ENCODE assay signal across 14 cellular contexts in genomic region chr10:35328404-35329037, GRCh38. TPM values are rescaled to one million over a fixed set of nuclear protein-coding genes. Genes with fewer than 3 reads are reported as not detected.
A peak's percentile ranks its signal among the peaks of the same experiment; 100 is the strongest.
DNase-seq lines count a peak whose midpoint lies in the region; ATAC-seq, FAIRE-seq and TF ChIP-seq lines count a peak whose summit lies in the region.
"Had no signal": no experiment of that assay in that cellular context is flagged by ENCODE, and none has a peak within 500 bp of the region (broad histone marks: within the 10 kb centered on the region; RNA-seq: fewer than 3 reads in every experiment).

No MANE protein-coding gene starts in this region.

- no peaks in the 10 kb centered on the region; a peak in 1 of 4 replicates for H3K36me3 ChIP-seq in GM12878 (ENCODE audit: control insufficient read depth in 2 of 2, insufficient read depth in 2 of 2, low read length in 1 of 2)
- H3K36me3 ChIP-seq: thoracic aorta had no signal

- no peak for TF ChIP-seq RAD21 in GM12878 (IDR thresholded peaks at IDR 0.05; ENCODE audit: insufficient read depth, low read depth, low read length)

- H2AFZ ChIP-seq in GM12878 (ENCODE audit: control insufficient read depth, low read depth, low read length) = no peak overlapping the region

- H3K27ac ChIP-seq in GM12878 (ENCODE audit: control insufficient read depth, insufficient read depth) = no peak overlapping the region
- H3K27ac ChIP-seq: thoracic aorta had no signal

- H3K27me3 Mint-ChIP-seq in stimulated activated naive CD8-positive, alpha-beta T cell treated with anti-CD3 and anti-CD28 coated beads, Interleukin-15, Interleukin-2, amounts not matched to agents 100 ng/mL and 50 ng/mL, for 24 hours = no peaks in the 10 kb centered on the region
- H3K27me3 Mint-ChIP-seq: CD8-positive, alpha-beta memory T cell had no signal

- no peaks in the 10 kb centered on the region for H3K9me3 ChIP-seq in GM12878 (replicated peaks; ENCODE audit: control insufficient read depth, insufficient read depth, low read length)
- H3K9me3 ChIP-seq: thoracic aorta had no signal

- H3K9ac ChIP-seq in GM12878 (ENCODE audit: control insufficient read depth, insufficient read depth, low read length) = no peak overlapping the region

- no peaks in the 10 kb centered on the region for H4K20me1 ChIP-seq in GM12878 (ENCODE audit: control insufficient read depth, insufficient read depth)

- ATAC-seq in activated naive CD4-positive, alpha-beta T cell treated with anti-CD3 and anti-CD28 coated beads, Interleukin-2, amount 50 U/mL, for 72 hours = peak; percentile 81 to 90
- ATAC-seq in HG03175 (IDR thresholded peaks at IDR 0.05; ENCODE audit: unreplicated experiment) (peak; percentile 39), GM12878 (peak; percentile 65)

- RAD21 ChIA-PET in GM12878 (lab: Charles Lee; ENCODE audit: unreplicated experiment) = interaction anchor here (0.9 kb wide), 1 partner anchor 27 kb away, joined by 5 read pairs; no protein-coding TSS in a partner anchor

- no peaks in the 10 kb centered on the region; the same call in none of the 2 replicates for H3K79me2 ChIP-seq in GM12878 (ENCODE audit: control insufficient read depth, insufficient read depth, low read length)

- TF ChIP-seq POLR2A in GM12878 (IDR thresholded peaks at IDR 0.05; ENCODE audit: low read depth, low read length) = no peak

- H3K4me3 ChIP-seq in GM12878 = no peak overlapping the region
- H3K4me3 ChIP-seq: thoracic aorta had no signal

- BruUV-seq in GM12878 (replicated peaks; lab: Mats Ljungman, UMichigan) = no TSS peak

- no peak for DNase-seq in activated naive CD4-positive, alpha-beta T cell treated with anti-CD3 and anti-CD28 coated beads, Interleukin-2, amount 50 U/mL, for 72 hours (ENCODE audit: low spot score in 2 of 2)
- no peak for DNase-seq in activated naive CD4-positive, alpha-beta T cell treated with Interleukin-2 at 50 U/mL for 16 hours
- DNase-seq in GM12878 (ENCODE audit: low read depth, low spot score) (no peak), NCI-H1417 treated with DMSO at 0.1 percent for 48 hours (lab: John Stamatoyannopoulos, UW) (no peak), GM10266 (ENCODE audit: extremely low spot score) (no peak)
- DNase-seq in activated CD4-positive, alpha-beta T cell treated with anti-CD3 and anti-CD28 coated beads for 4 hours = no peak
- DNase-seq: CD8-positive, alpha-beta memory T cell; NCI-H2171 treated with DMSO at 0.1 percent for 48 hours; SHP77; stimulated activated CD4-positive, alpha-beta T cell treated with anti-CD3 and anti-CD28 coated beads, Interleukin-1b, Interleukin-23, amount 100 ng/mL, for 48 hours had no signal

- no peaks in the 10 kb centered on the region for H3K9me3 Mint-ChIP-seq in activated naive CD4-positive, alpha-beta T cell treated with anti-CD3 and anti-CD28 coated beads, Interleukin-2, amount 50 U/mL, for 72 hours
- no peaks in the 10 kb centered on the region for H3K9me3 Mint-ChIP-seq in stimulated activated naive CD8-positive, alpha-beta T cell treated with anti-CD3 and anti-CD28 coated beads, Interleukin-15, Interleukin-2, amounts not matched to agents 100 ng/mL and 50 ng/mL, for 24 hours
- H3K9me3 Mint-ChIP-seq: CD8-positive, alpha-beta memory T cell; neural crest cell had no signal

- H3K4me1 ChIP-seq in GM12878 (ENCODE audit: control insufficient read depth, insufficient read depth, low read length) = peaks cover 4% of the 10 kb centered on the region; the same call in 1 of the 2 replicates

- in situ Hi-C loops in GM12878 (cut with MboI) = no loop called here

- H3K4me2 ChIP-seq in GM12878 (ENCODE audit: control insufficient read depth, insufficient read depth) = no peak overlapping the region

- H3K4me1 Mint-ChIP-seq in stimulated activated naive CD8-positive, alpha-beta T cell treated with anti-CD3 and anti-CD28 coated beads, Interleukin-15, Interleukin-2, amounts not matched to agents 100 ng/mL and 50 ng/mL, for 24 hours (ENCODE audit: low read depth) = peaks cover 42% of the 10 kb centered on the region

- POLR2A ChIA-PET in GM12878 (lab: Charles Lee) = no interaction called here

- CTCF ChIA-PET in GM12878 (lab: Yijun Ruan, JAX) = interaction anchor here (1.0 kb wide), 1 partner anchor 12 kb away, joined by 3 read pairs; no protein-coding TSS in a partner anchor

- TF ChIP-seq CTCF in GM12878 (IDR thresholded peaks at IDR 0.05 in 2 of 3, conservative IDR thresholded peaks at IDR 0.05 in 1 of 3; ENCODE audit: control insufficient read depth in 2 of 3, extremely low read depth in 1 of 3, insufficient read depth in 1 of 3, low read depth in 3 of 3, low read length in 3 of 3) (no peak), GM10266 (IDR thresholded peaks at IDR 0.05; ENCODE audit: control insufficient read depth, insufficient read depth, low read depth, missing control alignments) (no peak)

- peak overlapping the region; percentile 32 to 74 for H3K27ac Mint-ChIP-seq in activated naive CD4-positive, alpha-beta T cell treated with anti-CD3 and anti-CD28 coated beads, Interleukin-2, amount 50 U/mL, for 72 hours
- H3K27ac Mint-ChIP-seq in stimulated activated naive CD8-positive, alpha-beta T cell treated with anti-CD3 and anti-CD28 coated beads, Interleukin-15, Interleukin-2, amounts not matched to agents 100 ng/mL and 50 ng/mL, for 24 hours = peak overlapping the region; percentile 32

- H3K27me3 ChIP-seq in GM12878 (replicated peaks in 1 of 2; ENCODE audit: control insufficient read depth in 2 of 2, insufficient read depth in 2 of 2, low read length in 1 of 2) = no peaks in the 10 kb centered on the region

- H3K36me3 Mint-ChIP-seq in activated naive CD4-positive, alpha-beta T cell treated with anti-CD3 and anti-CD28 coated beads, Interleukin-2, amount 50 U/mL, for 72 hours = peaks cover 2 to 15% of the 10 kb centered on the region in 2 donors
- H3K36me3 Mint-ChIP-seq in stimulated activated naive CD8-positive, alpha-beta T cell treated with anti-CD3 and anti-CD28 coated beads, Interleukin-15, Interleukin-2, amounts not matched to agents 100 ng/mL and 50 ng/mL, for 24 hours (ENCODE audit: low read depth) = peaks cover 10% of the 10 kb centered on the region

- intact Hi-C loops in GM12878 (cut with micrococcal nuclease; ENCODE audit: unreplicated experiment) = no loop called here

- H3K4me3 Mint-ChIP-seq in stimulated activated naive CD8-positive, alpha-beta T cell treated with anti-CD3 and anti-CD28 coated beads, Interleukin-15, Interleukin-2, amounts not matched to agents 100 ng/mL and 50 ng/mL, for 24 hours = no peak overlapping the region
- H3K4me3 Mint-ChIP-seq: neural crest cell had no signal

- WGBS in GM12878 (ENCODE audit: insufficient coverage, insufficient replicate concordance, low lambda C conversion rate, missing lambda C conversion rate) = 21% methylated on average over 2 of the region's 2 CpGs

- peak; percentile 77 for FAIRE-seq in GM12878 (lab: Jason Lieb, UNC)

- SMC1A ChIA-PET in GM12878 (lab: Charles Lee; ENCODE audit: uncharacterized antibody, unreplicated experiment) = interaction anchor here (1.0 to 1.5 kb wide), 3 partner anchors 9 to 209 kb away, joined by 3 to 6 read pairs (median 3); no protein-coding TSS in a partner anchor

- TF ChIP-seq EP300 in GM12878 (IDR thresholded peaks at IDR 0.05; ENCODE audit: borderline replicate concordance in 1 of 2, control insufficient read depth in 1 of 2, low read depth in 2 of 2, low read length in 2 of 2) = no peak

TF ChIP-seq in GM12878, 131 proteins besides CTCF, POLR2A, EP300 and RAD21 (continues in another document):
- no peak for TF ChIP-seq JUNB (IDR thresholded peaks at IDR 0.05)
- TF ChIP-seq NR2C2 (IDR thresholded peaks at IDR 0.05; ENCODE audit: borderline replicate concordance, control insufficient read depth, insufficient read length, low read depth) = no peak
- no peak for TF ChIP-seq FOXM1 (IDR thresholded peaks at IDR 0.05; ENCODE audit: low read depth, low read length)
- TF ChIP-seq, protein P1, sequence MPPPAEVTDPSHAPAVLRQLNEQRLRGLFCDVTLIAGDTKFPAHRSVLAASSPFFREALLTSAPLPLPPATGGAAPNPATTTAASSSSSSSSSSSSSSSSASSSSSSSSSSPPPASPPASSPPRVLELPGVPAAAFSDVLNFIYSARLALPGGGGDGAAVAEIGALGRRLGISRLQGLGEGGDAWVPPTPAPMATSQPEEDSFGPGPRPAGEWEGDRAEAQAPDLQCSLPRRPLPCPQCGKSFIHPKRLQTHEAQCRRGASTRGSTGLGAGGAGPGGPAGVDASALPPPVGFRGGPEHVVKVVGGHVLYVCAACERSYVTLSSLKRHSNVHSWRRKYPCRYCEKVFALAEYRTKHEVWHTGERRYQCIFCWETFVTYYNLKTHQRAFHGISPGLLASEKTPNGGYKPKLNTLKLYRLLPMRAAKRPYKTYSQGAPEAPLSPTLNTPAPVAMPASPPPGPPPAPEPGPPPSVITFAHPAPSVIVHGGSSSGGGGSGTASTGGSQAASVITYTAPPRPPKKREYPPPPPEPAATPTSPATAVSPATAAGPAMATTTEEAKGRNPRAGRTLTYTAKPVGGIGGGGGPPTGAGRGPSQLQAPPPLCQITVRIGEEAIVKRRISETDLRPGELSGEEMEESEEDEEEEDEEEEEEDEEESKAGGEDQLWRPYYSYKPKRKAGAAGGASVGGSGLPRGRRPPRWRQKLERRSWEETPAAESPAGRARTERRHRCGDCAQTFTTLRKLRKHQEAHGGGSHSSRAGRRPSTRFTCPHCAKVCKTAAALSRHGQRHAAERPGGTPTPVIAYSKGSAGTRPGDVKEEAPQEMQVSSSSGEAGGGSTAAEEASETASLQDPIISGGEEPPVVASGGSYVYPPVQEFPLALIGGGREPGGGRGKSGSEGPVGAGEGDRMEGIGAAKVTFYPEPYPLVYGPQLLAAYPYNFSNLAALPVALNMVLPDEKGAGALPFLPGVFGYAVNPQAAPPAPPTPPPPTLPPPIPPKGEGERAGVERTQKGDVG (CRISPR knock-in tag; IDR thresholded peaks at IDR 0.05) = no peak

RNA-seq across cellular contexts. Expression of gene CCNY, which starts 7.8 kb away (rescaled TPM):
- total RNA-seq in activated naive CD4-positive, alpha-beta T cell treated with anti-CD3 and anti-CD28 coated beads, Interleukin-2, amount 50 U/mL, for 72 hours = 10 to 100 TPM; 31.4 to 44.2 TPM
- total RNA-seq in GM12878 (2013; cell fraction: nucleolus; rRNA removed) = 18.2 and 19.4 TPM in 2 replicates
- 26.8 and 28.1 TPM in 2 replicates for total RNA-seq in GM12878 (2014; rRNA removed)
- 23.6 and 25.3 TPM in 2 replicates for total RNA-seq in GM12878 (2014; rRNA removed; fragmentation: Illumina TruSeq; extraction: Trizol)
- 47.8 and 50.0 TPM in 2 replicates for total RNA-seq in GM12878 (2021)
- 13.3 TPM for polyA plus RNA-seq in GM12878 (2011; ENCODE audit: low read depth)
- polyA plus RNA-seq in GM12878 (2011; rRNA removed) = 47.3 and 47.9 TPM in 2 replicates
- 21.0 and 23.0 TPM in 2 replicates for polyA plus RNA-seq in GM12878 (2011; cell fraction: cytosol; rRNA removed)
- polyA plus RNA-seq in GM12878 (2011; cell fraction: nucleus; rRNA removed) = 10.0 and 14.8 TPM in 2 replicates
- 22.2 and 22.7 TPM in 2 replicates for polyA plus RNA-seq in GM12878 (2012)
- polyA plus RNA-seq in GM12878 (2014; fragmentation: Illumina TruSeq; extraction: Trizol) = 43.9 and 48.5 TPM in 2 replicates
- polyA plus RNA-seq in GM12878 (2014; fragmentation: Nextera tagmentation; extraction: Ambion mirVana) = 1 to 10 TPM; 6.5 to 7.7 TPM
- 29.6 and 34.2 TPM in 2 replicates for polyA plus RNA-seq in GM12878 (2014; rRNA removed)
- 1 to 10 TPM; 3.6 to 5.0 TPM for polyA plus RNA-seq in GM12878 (2016; fragmentation: Nextera tagmentation; extraction: Ambion mirVana)
- polyA minus RNA-seq in GM12878 (2011; rRNA and poly(A)+ RNA removed) = 59.8 and 67.7 TPM in 2 replicates
- polyA minus RNA-seq in GM12878 (2011; cell fraction: cytosol; rRNA and poly(A)+ RNA removed) = 8.8 and 17.6 TPM in 2 replicates
- polyA minus RNA-seq in GM12878 (2011; cell fraction: nucleus; rRNA and poly(A)+ RNA removed) = 7.0 and 12.2 TPM in 2 replicates
